2 cellular contexts compared by ENCODE assay signal in genomic region chr12:68838046-68838886, GRCh38.
A peak's percentile ranks its signal among the peaks of the same experiment; 100 is the strongest.
TF ChIP-seq lines count a peak whose summit lies in the region.

No MANE protein-coding gene starts in this region.

TF ChIP-seq in HEK293, 187 proteins besides CTCF, POLR2A, EP300 and RAD21:
- peak; percentile 33; the same call in 1 of the 2 replicates for TF ChIP-seq PRDM6 (tag by site-specific recombination; IDR thresholded peaks at IDR 0.05)
- TF ChIP-seq KLF17 (tag by site-specific recombination; IDR thresholded peaks at IDR 0.05): no peak

TF ChIP-seq in endothelial cell of umbilical vein, 7 proteins besides CTCF, POLR2A, EP300 and RAD21:
- TF ChIP-seq JUN (IDR thresholded peaks at IDR 0.05; ENCODE audit: borderline replicate concordance, insufficient read depth, insufficient read length, low read depth) (no peak), MYC (IDR thresholded peaks at IDR 0.05; ENCODE audit: low read depth, low read length) (no peak), MAX (IDR thresholded peaks at IDR 0.05; ENCODE audit: insufficient read depth, insufficient read length) (no peak), EZH2 (IDR thresholded peaks at IDR 0.05; ENCODE audit: borderline replicate concordance, low read depth, low read length, severe bottlenecking) (no peak), FOS (IDR thresholded peaks at IDR 0.05; ENCODE audit: borderline replicate concordance, insufficient read depth, low read length) (no peak), GATA2 (IDR thresholded peaks at IDR 0.05; ENCODE audit: insufficient read depth, insufficient read length, low read depth, low read length) (no peak), POLR2AphosphoS5 (IDR thresholded peaks at IDR 0.05; ENCODE audit: insufficient read depth, low read depth, low read length) (no peak)
